ENCODE assay signal across 1 cellular context in the genomic region with DNA sequence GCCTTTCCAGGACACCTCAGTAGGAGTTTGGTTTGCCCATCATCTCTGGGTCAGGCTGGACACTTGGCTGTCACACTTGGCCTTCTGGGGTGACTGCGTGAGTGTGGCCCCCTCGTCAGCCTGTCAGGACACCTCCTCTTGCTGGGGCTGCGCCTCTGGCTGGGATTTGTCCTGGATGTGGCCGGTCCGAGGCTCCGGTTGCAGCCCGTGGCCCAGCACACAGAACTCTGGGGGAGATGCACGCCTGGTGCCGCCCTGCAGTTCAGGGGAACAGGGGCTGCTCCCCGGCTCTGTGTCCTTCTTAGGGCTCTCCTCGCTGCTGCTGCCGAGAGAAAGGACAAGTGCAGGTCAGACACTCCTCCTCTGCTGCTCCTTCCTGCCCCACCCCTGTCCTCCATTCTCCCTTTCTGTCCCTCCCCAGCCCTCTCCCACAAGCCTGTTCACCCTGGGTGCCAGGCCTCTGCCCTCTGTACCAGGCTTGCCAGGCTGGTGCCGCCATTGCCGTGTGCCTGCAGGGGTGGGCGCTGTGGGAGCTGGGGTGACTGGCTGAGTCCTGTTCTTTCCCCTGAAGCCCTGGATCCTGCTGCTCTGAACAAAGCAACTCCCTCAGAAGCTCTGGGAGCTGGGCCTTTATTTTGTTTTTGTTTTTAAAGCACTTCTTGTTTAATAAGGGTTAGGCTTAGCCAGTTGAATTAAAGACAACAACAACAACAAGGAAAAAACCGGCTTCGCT.
TF ChIP-seq lines count a peak whose summit lies in the region.

No MANE protein-coding gene starts in this region.

TF ChIP-seq in GM23338, 12 proteins besides CTCF, POLR2A, EP300 and RAD21 (continued from another document):
- TF ChIP-seq ZNF462 (CRISPR knock-in tag; IDR thresholded peaks at IDR 0.05) (no peak), JUNB (IDR thresholded peaks at IDR 0.05; ENCODE audit: unreplicated experiment) (no peak), CREB1 (CRISPR knock-in tag; IDR thresholded peaks at IDR 0.05; ENCODE audit: low read depth) (no peak), POLR2AphosphoS5 (IDR thresholded peaks at IDR 0.05; ENCODE audit: low read depth) (no peak), ZNF331 (CRISPR knock-in tag; IDR thresholded peaks at IDR 0.05; ENCODE audit: low read depth) (no peak), ZNF114 (CRISPR knock-in tag; IDR thresholded peaks at IDR 0.05) (no peak)
